Comparison of ENCODE assay signal across 1 cellular context in the genomic region with DNA sequence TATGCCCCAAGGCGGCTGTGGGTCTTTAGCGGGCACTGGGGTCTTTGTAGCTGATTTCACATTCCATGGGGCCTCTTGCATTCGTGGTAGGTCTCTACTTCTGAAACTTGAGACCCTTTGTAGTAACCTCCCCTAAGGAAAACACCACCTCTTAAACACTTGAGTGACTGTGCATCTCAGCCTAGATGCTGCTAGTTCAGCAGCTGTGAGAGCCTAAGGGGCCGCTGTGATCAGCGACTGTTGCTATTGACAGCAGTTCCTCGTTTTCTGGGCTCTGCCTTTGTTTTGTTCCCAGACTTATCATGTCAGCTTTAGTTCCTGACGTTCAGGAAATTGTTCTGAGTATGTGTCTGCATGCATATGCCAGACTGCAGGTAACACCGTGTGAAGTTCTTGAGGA.
TF ChIP-seq lines count a peak whose summit lies in the region.

No MANE protein-coding gene starts in this region.

TF ChIP-seq in endothelial cell of umbilical vein, 7 proteins besides CTCF, POLR2A, EP300 and RAD21:
- TF ChIP-seq GATA2 (IDR thresholded peaks at IDR 0.05; ENCODE audit: insufficient read depth, insufficient read length, low read depth, low read length) (no peak), EZH2 (IDR thresholded peaks at IDR 0.05; ENCODE audit: borderline replicate concordance, low read depth, low read length, severe bottlenecking) (no peak), POLR2AphosphoS5 (IDR thresholded peaks at IDR 0.05; ENCODE audit: insufficient read depth, low read depth, low read length) (no peak), JUN (IDR thresholded peaks at IDR 0.05; ENCODE audit: borderline replicate concordance, insufficient read depth, insufficient read length, low read depth) (no peak), FOS (IDR thresholded peaks at IDR 0.05; ENCODE audit: borderline replicate concordance, insufficient read depth, low read length) (no peak), MYC (IDR thresholded peaks at IDR 0.05; ENCODE audit: low read depth, low read length) (no peak)
- TF ChIP-seq, protein P1, sequence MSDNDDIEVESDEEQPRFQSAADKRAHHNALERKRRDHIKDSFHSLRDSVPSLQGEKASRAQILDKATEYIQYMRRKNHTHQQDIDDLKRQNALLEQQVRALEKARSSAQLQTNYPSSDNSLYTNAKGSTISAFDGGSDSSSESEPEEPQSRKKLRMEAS (IDR thresholded peaks at IDR 0.05; ENCODE audit: insufficient read depth, insufficient read length) = no peak
